ENCODE assay signal across 14 cellular contexts in the genomic region with DNA sequence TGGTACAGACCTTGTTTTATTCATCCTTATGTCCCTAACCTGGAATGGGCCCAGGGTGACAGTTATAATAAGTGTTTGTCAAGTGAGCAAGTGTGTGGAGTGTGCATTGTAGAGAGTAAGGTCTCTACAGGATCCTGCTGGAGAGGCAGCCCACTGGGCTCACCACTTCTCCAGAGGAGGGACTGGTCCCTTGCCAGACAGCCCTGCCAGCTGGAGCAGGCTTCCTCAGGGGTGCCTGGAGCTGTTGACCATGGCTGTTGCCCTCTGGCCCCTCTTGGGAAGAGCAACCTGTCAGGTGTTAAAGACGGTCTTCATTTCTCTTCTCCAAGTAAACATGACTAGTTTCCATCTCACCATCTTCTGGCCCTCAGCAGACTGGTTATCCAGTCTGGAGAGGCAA. TPM values are rescaled to one million over a fixed set of nuclear protein-coding genes. Genes with fewer than 3 reads are reported as not detected.
DNase-seq lines count a peak whose midpoint lies in the region; ATAC-seq and TF ChIP-seq lines count a peak whose summit lies in the region.
"Had no signal": no experiment of that assay in that cellular context is flagged by ENCODE, and none has a peak within 500 bp of the region (broad histone marks: within the 10 kb centered on the region; RNA-seq: fewer than 3 reads in every experiment).

No MANE protein-coding gene starts in this region.

- intact Hi-C loops in activated CD8-positive, alpha-beta T cell treated with anti-CD3 and anti-CD28 coated beads for 36 hours (cut with micrococcal nuclease) = no loop called here

- no peaks in the 10 kb centered on the region for H3K9me3 Mint-ChIP-seq in activated CD8-positive, alpha-beta T cell treated with anti-CD3 and anti-CD28 coated beads, Interleukin-2, amount 10 ng/mL, durations not matched to agents 7 days and 5 days (ENCODE audit: insufficient read depth)
- no peaks in the 10 kb centered on the region for H3K9me3 Mint-ChIP-seq in activated CD8-positive, alpha-beta T cell treated with anti-CD3 and anti-CD28 coated beads for 36 hours
- H3K9me3 Mint-ChIP-seq in IgD-negative memory B cell (no peaks in the 10 kb centered on the region), glutamatergic neuron (ENCODE audit: unreplicated experiment) (peaks cover 10% of the 10 kb centered on the region)
- H3K9me3 Mint-ChIP-seq: neural crest cell had no signal

- DNase-seq in activated CD8-positive, alpha-beta T cell treated with anti-CD3 and anti-CD28 coated beads, Interleukin-2, amount 10 ng/mL, durations not matched to agents 7 days and 5 days = no peak
- no peak for DNase-seq in activated CD8-positive, alpha-beta T cell treated with anti-CD3 and anti-CD28 coated beads for 36 hours
- no peak for DNase-seq in glutamatergic neuron
- DNase-seq in stimulated activated CD8-positive, alpha-beta memory T cell treated with anti-CD3 and anti-CD28 coated beads, Interleukin-4, amount 100 ng/mL, for 48 hours = peak; percentile 22
- DNase-seq in H4 (ENCODE audit: low spot score) = no peak
- DNase-seq: GM23248, Kasumi-1, NCI-H1436, NCI-H526 had no signal

- no peak for ATAC-seq in activated CD8-positive, alpha-beta T cell treated with anti-CD3 and anti-CD28 coated beads, Interleukin-2, amount 10 ng/mL, durations not matched to agents 7 days and 5 days
- no peak for ATAC-seq in activated CD8-positive, alpha-beta T cell treated with anti-CD3 and anti-CD28 coated beads for 36 hours
- ATAC-seq in GM18519 (IDR thresholded peaks at IDR 0.05; ENCODE audit: low FRiP score, unreplicated experiment) (no peak), HG02763 (IDR thresholded peaks at IDR 0.05; ENCODE audit: unreplicated experiment) (no peak)
- ATAC-seq: heart left ventricle had no signal

- H3K27me3 Mint-ChIP-seq in activated CD8-positive, alpha-beta T cell treated with anti-CD3 and anti-CD28 coated beads, Interleukin-2, amount 10 ng/mL, durations not matched to agents 7 days and 5 days (ENCODE audit: low read depth) = no peaks in the 10 kb centered on the region
- no peaks in the 10 kb centered on the region for H3K27me3 Mint-ChIP-seq in activated CD8-positive, alpha-beta T cell treated with anti-CD3 and anti-CD28 coated beads for 36 hours
- H3K27me3 Mint-ChIP-seq in IgD-negative memory B cell (no peaks in the 10 kb centered on the region), glutamatergic neuron (ENCODE audit: unreplicated experiment) (peaks cover 3% of the 10 kb centered on the region)

- no peak overlapping the region for H3K4me3 Mint-ChIP-seq in activated CD8-positive, alpha-beta T cell treated with anti-CD3 and anti-CD28 coated beads, Interleukin-2, amount 10 ng/mL, durations not matched to agents 7 days and 5 days
- no peak overlapping the region for H3K4me3 Mint-ChIP-seq in activated CD8-positive, alpha-beta T cell treated with anti-CD3 and anti-CD28 coated beads for 36 hours
- H3K4me3 Mint-ChIP-seq in IgD-negative memory B cell = peak overlapping the region in 2 of 4 donors; percentile 49 to 64
- H3K4me3 Mint-ChIP-seq in glutamatergic neuron (ENCODE audit: unreplicated experiment) = no peak overlapping the region
- H3K4me3 Mint-ChIP-seq: neural crest cell had no signal

- peak overlapping the region; percentile 53 for H3K27ac Mint-ChIP-seq in activated CD8-positive, alpha-beta T cell treated with anti-CD3 and anti-CD28 coated beads, Interleukin-2, amount 10 ng/mL, durations not matched to agents 7 days and 5 days
- H3K27ac Mint-ChIP-seq in activated CD8-positive, alpha-beta T cell treated with anti-CD3 and anti-CD28 coated beads for 36 hours = no peak overlapping the region
- H3K27ac Mint-ChIP-seq in IgD-negative memory B cell = peak overlapping the region in 2 of 3 donors; percentile 39 to 87
- peak overlapping the region; percentile 66 for H3K27ac Mint-ChIP-seq in glutamatergic neuron (ENCODE audit: unreplicated experiment)

- POLR2A ChIA-PET in activated CD8-positive, alpha-beta T cell treated with anti-CD3 and anti-CD28 coated beads, Interleukin-2, amount 10 ng/mL, durations not matched to agents 7 days and 5 days (lab: Charles Lee) = interaction anchor here (0.7 to 22.6 kb wide), 6 partner anchors 11 to 44 kb away, joined by 3 to 720 read pairs (median 39); a partner anchor contains a TSS
- POLR2A ChIA-PET in activated CD8-positive, alpha-beta T cell treated with anti-CD3 and anti-CD28 coated beads for 36 hours (lab: Charles Lee) = interaction anchor here (1.0 to 36.6 kb wide), 5 partner anchors 15 to 84 kb away, joined by 3 to 1641 read pairs (median 8); a partner anchor contains a TSS

- H3K36me3 Mint-ChIP-seq in activated CD8-positive, alpha-beta T cell treated with anti-CD3 and anti-CD28 coated beads, Interleukin-2, amount 10 ng/mL, durations not matched to agents 7 days and 5 days (ENCODE audit: low read depth) = peaks cover 56% of the 10 kb centered on the region
- H3K36me3 Mint-ChIP-seq in activated CD8-positive, alpha-beta T cell treated with anti-CD3 and anti-CD28 coated beads for 36 hours (ENCODE audit: low read depth) = peaks cover 11% of the 10 kb centered on the region
- H3K36me3 Mint-ChIP-seq in IgD-negative memory B cell = no peaks in the 10 kb centered on the region
- H3K36me3 Mint-ChIP-seq in glutamatergic neuron (ENCODE audit: unreplicated experiment) = peaks cover 6% of the 10 kb centered on the region

- CTCF ChIA-PET in activated CD8-positive, alpha-beta T cell treated with anti-CD3 and anti-CD28 coated beads, Interleukin-2, amount 10 ng/mL, durations not matched to agents 7 days and 5 days (lab: Charles Lee) = interaction anchor here (1.3 to 10.4 kb wide), 4 partner anchors 8 to 43 kb away, joined by 3 to 114 read pairs (median 34); no protein-coding TSS in a partner anchor
- CTCF ChIA-PET in activated CD8-positive, alpha-beta T cell treated with anti-CD3 and anti-CD28 coated beads for 36 hours (lab: Charles Lee) = interaction anchor here (0.8 to 4.2 kb wide), 8 partner anchors 10 to 50 kb away, joined by 3 to 24 read pairs (median 6); no protein-coding TSS in a partner anchor

- H3K4me1 Mint-ChIP-seq in activated CD8-positive, alpha-beta T cell treated with anti-CD3 and anti-CD28 coated beads, Interleukin-2, amount 10 ng/mL, durations not matched to agents 7 days and 5 days (ENCODE audit: low read depth) = peaks cover 95% of the 10 kb centered on the region
- peaks cover 76% of the 10 kb centered on the region for H3K4me1 Mint-ChIP-seq in activated CD8-positive, alpha-beta T cell treated with anti-CD3 and anti-CD28 coated beads for 36 hours (ENCODE audit: low read depth)
- H3K4me1 Mint-ChIP-seq in IgD-negative memory B cell (peaks cover 55 to 69% (median 58%) of the 10 kb centered on the region in 3 donors), glutamatergic neuron (ENCODE audit: low read depth, unreplicated experiment) (peaks cover 7% of the 10 kb centered on the region)

- TF ChIP-seq CTCF in activated CD8-positive, alpha-beta T cell treated with anti-CD3 and anti-CD28 coated beads for 36 hours (IDR thresholded peaks at IDR 0.05) = no peak
- no peak for TF ChIP-seq CTCF in glutamatergic neuron (IDR thresholded peaks at IDR 0.05; ENCODE audit: partially characterized antibody, unreplicated experiment)

RNA-seq across cellular contexts. Expression of a gene that starts 20.0 kb away (rescaled TPM):
- total RNA-seq in activated CD8-positive, alpha-beta T cell treated with anti-CD3 and anti-CD28 coated beads, Interleukin-2, amount 10 ng/mL, durations not matched to agents 7 days and 5 days = 100 to 1,000 TPM; 221 to 228 TPM
- total RNA-seq in activated CD8-positive, alpha-beta T cell treated with anti-CD3 and anti-CD28 coated beads for 36 hours = 100 to 1,000 TPM; 121 to 128 TPM
- polyA plus RNA-seq in IgD-negative memory B cell = 207 TPM
- total RNA-seq in glutamatergic neuron (ENCODE audit: unreplicated experiment) = 2.8 TPM
- 14.3 and 30.2 TPM in 2 replicates for total RNA-seq in H4 (2014; rRNA removed; shearing (Covaris generic))
